In genomic region chr3:108099679-108100428, GRCh38 we compare ENCODE assay signal across 8 cellular contexts. TPM values are rescaled to one million over a fixed set of nuclear protein-coding genes. Genes with fewer than 3 reads are reported as not detected.
A peak's percentile ranks its signal among the peaks of the same experiment; 100 is the strongest.
DNase-seq lines count a peak whose midpoint lies in the region; ATAC-seq and TF ChIP-seq lines count a peak whose summit lies in the region.

No MANE protein-coding gene starts in this region.

- TF ChIP-seq POLR2A in Peyer's patch (IDR thresholded peaks at IDR 0.05): no peak
- TF ChIP-seq POLR2A in gastroesophageal sphincter (IDR thresholded peaks at IDR 0.05): no peak

- H3K27ac ChIP-seq in Peyer's patch (peak overlapping the region in 1 of 4 donors; percentile 62), neutrophil (peak overlapping the region; percentile 88), gastroesophageal sphincter (no peak overlapping the region)

- ATAC-seq in HG02798 (IDR thresholded peaks at IDR 0.05; ENCODE audit: poor library complexity, unreplicated experiment) (peak; percentile 5), gastroesophageal sphincter (no peak)

- H3K36me3 ChIP-seq in Peyer's patch (no peaks in the 10 kb centered on the region), neutrophil (no peaks in the 10 kb centered on the region), gastroesophageal sphincter (no peaks in the 10 kb centered on the region)

- H3K27me3 Mint-ChIP-seq in T-helper 2 cell treated with Interferon-gamma antibody and Interleukin-4, amounts not matched to agents 5 μg/mL and 100 μg/mL, for 36 hours (ENCODE audit: low read depth): peaks cover 8% of the 10 kb centered on the region

- H3K4me3 ChIP-seq in Peyer's patch (no peak overlapping the region), neutrophil (ENCODE audit: low read depth in 1 of 2, low read length in 1 of 2) (peak overlapping the region; percentile 35 to 41), gastroesophageal sphincter (no peak overlapping the region)

- H3K9me3 ChIP-seq in Peyer's patch (no peaks in the 10 kb centered on the region), neutrophil (no peaks in the 10 kb centered on the region), gastroesophageal sphincter (no peaks in the 10 kb centered on the region)

- H3K4me1 ChIP-seq in Peyer's patch (peaks cover 0 to 14% (median 0%) of the 10 kb centered on the region in 4 donors), neutrophil (ENCODE audit: control insufficient read depth in 1 of 2, insufficient read depth in 1 of 2, low read depth in 1 of 2, low read length in 1 of 2) (peaks cover 81% of the 10 kb centered on the region in 2 experiments), gastroesophageal sphincter (peaks cover 0 to 6% (median 0%) of the 10 kb centered on the region in 3 donors)

- H3K36me3 Mint-ChIP-seq in T-helper 2 cell treated with Interferon-gamma antibody and Interleukin-4, amounts not matched to agents 5 μg/mL and 100 μg/mL, for 36 hours (ENCODE audit: low read depth): no peaks in the 10 kb centered on the region

- peaks cover 40% of the 10 kb centered on the region for H3K4me1 Mint-ChIP-seq in T-helper 2 cell treated with Interferon-gamma antibody and Interleukin-4, amounts not matched to agents 5 μg/mL and 100 μg/mL, for 36 hours (ENCODE audit: low read depth)

- peak overlapping the region; percentile 61 for H3K27ac Mint-ChIP-seq in T-helper 2 cell treated with Interferon-gamma antibody and Interleukin-4, amounts not matched to agents 5 μg/mL and 100 μg/mL, for 36 hours

- H3K9me3 Mint-ChIP-seq in T-helper 2 cell treated with Interferon-gamma antibody and Interleukin-4, amounts not matched to agents 5 μg/mL and 100 μg/mL, for 36 hours: no peaks in the 10 kb centered on the region

- WGBS in gastroesophageal sphincter (ENCODE audit: low coverage in 1 of 2), 2 donors: 81 to 88% methylated on average over 5 to 9 of the region's 9 CpGs

- DNase-seq in T-helper 2 cell treated with Interferon-gamma antibody and Interleukin-4, amounts not matched to agents 5 μg/mL and 100 μg/mL, for 36 hours (ENCODE audit: low spot score): peak; percentile 33
- DNase-seq in T-helper 2 cell (no peak), Peyer's patch (peak in 2 of 3 donors; percentile 54 to 67), kidney glomerular epithelial cell (lab: John Stamatoyannopoulos, UW) (no peak), KG1 (lab: John Stamatoyannopoulos, UW) (no peak)

- no peak for TF ChIP-seq CTCF in Peyer's patch (IDR thresholded peaks at IDR 0.05)
- TF ChIP-seq CTCF in neutrophil (IDR thresholded peaks at IDR 0.05): no peak
- TF ChIP-seq CTCF in gastroesophageal sphincter (IDR thresholded peaks at IDR 0.05): no peak

- no peak for TF ChIP-seq EP300 in gastroesophageal sphincter (IDR thresholded peaks at IDR 0.05)

- H3K4me3 Mint-ChIP-seq in T-helper 2 cell treated with Interferon-gamma antibody and Interleukin-4, amounts not matched to agents 5 μg/mL and 100 μg/mL, for 36 hours: peak overlapping the region; percentile 34

- H3K27me3 ChIP-seq in Peyer's patch: no peaks in the 10 kb centered on the region
- H3K27me3 ChIP-seq in neutrophil: no peaks in the 10 kb centered on the region
- no peaks in the 10 kb centered on the region for H3K27me3 ChIP-seq in gastroesophageal sphincter

RNA-seq across cellular contexts. Expression of gene CD47, which starts 9.0 kb away (rescaled TPM):
- total RNA-seq in Peyer's patch (10 to 100 TPM; 50.1 to 55.7 (median 52.7) TPM), gastroesophageal sphincter (10 to 100 TPM; 60.0 to 91.5 (median 76.3) TPM)

Comparison
In these comparisons a context has a peak if more than half of its experiments do, and no peak if none do; other contexts are left out.
1. DNase-seq: peak in T-helper 2 cell treated with Interferon-gamma antibody and Interleukin-4, amounts not matched to agents 5 μg/mL and 100 μg/mL, for 36 hours (single experiment) and Peyer's patch (2 of 3); none in T-helper 2 cell (0 of 5), kidney glomerular epithelial cell (single experiment) and KG1 (single experiment).
2. H3K4me3 ChIP-seq: peak in neutrophil (2 of 2); none in Peyer's patch (0 of 4) and gastroesophageal sphincter (0 of 2).